Comparison of ENCODE assay signal across 25 cellular contexts in genomic region chr1:238830036-238830611, GRCh38.
"Had no signal": no experiment of that assay in that cellular context is flagged by ENCODE, and none has a peak within 500 bp of the region (broad histone marks: within the 10 kb centered on the region; RNA-seq: fewer than 3 reads in every experiment).

No MANE protein-coding gene starts in this region.

- H3K4me1 ChIP-seq: neural progenitor cell, parathyroid adenoma, psoas muscle, right lobe of liver, sigmoid colon, stomach, thyroid gland, tibial nerve, upper lobe of right lung, uterus had no signal

- H3K27ac ChIP-seq: neural progenitor cell, ovary, parathyroid adenoma, psoas muscle, right lobe of liver, sigmoid colon, stomach, thoracic aorta, thyroid gland, tibial nerve, upper lobe of right lung, uterus had no signal

- FAIRE-seq: small intestine had no signal

- H3K9me3 ChIP-seq: ovary, psoas muscle, right lobe of liver, thyroid gland, upper lobe of right lung, uterus had no signal

- H3K27me3 ChIP-seq: neural progenitor cell, ovary, right lobe of liver, sigmoid colon, stomach, thyroid gland, tibial nerve, upper lobe of right lung, uterus had no signal

- DNase-seq: naive thymus-derived CD4-positive, alpha-beta T cell; natural killer cell; occipital lobe; ovary; posterior cingulate gyrus; psoas muscle; right cardiac atrium; right lobe of liver; sigmoid colon; small intestine; stimulated activated CD4-positive, alpha-beta T cell treated with anti-CD3 and anti-CD28 coated beads, Interleukin-15, amount 100 ng/mL, for 24 hours; stimulated activated CD4-positive, alpha-beta T cell treated with anti-CD3 and anti-CD28 coated beads, Interleukin-2, amount 100 ng/mL, for 24 hours; stimulated activated CD4-positive, alpha-beta T cell treated with anti-CD3 and anti-CD28 coated beads, Interleukin-4, amount 100 ng/mL, for 1 hour; stimulated activated CD4-positive, alpha-beta T cell treated with anti-CD3 and anti-CD28 coated beads, Interleukin-4, amount 100 ng/mL, for 4 hours; stimulated activated CD8-positive, alpha-beta memory T cell treated with anti-CD3 and anti-CD28 coated beads, Interleukin-4, amount 100 ng/mL, for 48 hours; stimulated activated naive B cell treated with anti-CD40 and anti-IgM and Interleukin-4, amounts not matched to agents 10 μg/mL and 1 μg/mL and 100 μg/mL, for 72 hours; stimulated activated naive CD4-positive, alpha-beta T cell treated with Interleukin-2 at 50 U/mL for 16 hours; stomach; thyroid gland; upper lobe of right lung; uterus had no signal

- H3K4me3 ChIP-seq: neural progenitor cell, ovary, psoas muscle, right lobe of liver, sigmoid colon, stomach, thoracic aorta, thyroid gland, tibial nerve, upper lobe of right lung, uterus had no signal

- H3K36me3 ChIP-seq: neural progenitor cell, ovary, right lobe of liver, sigmoid colon, stomach, thoracic aorta, thyroid gland, tibial nerve, upper lobe of right lung, uterus had no signal
